8 cellular contexts compared by ENCODE assay signal in genomic region chr17:76696763-76697701, GRCh38. TPM values are rescaled to one million over a fixed set of nuclear protein-coding genes. Genes with fewer than 3 reads are reported as not detected.
A peak's percentile ranks its signal among the peaks of the same experiment; 100 is the strongest.
DNase-seq lines count a peak whose midpoint lies in the region; ATAC-seq and TF ChIP-seq lines count a peak whose summit lies in the region.

No MANE protein-coding gene starts in this region.

- ATAC-seq in heart left ventricle, result peak in 3 of 4 donors; percentile 47 to 59 (median 47)
- peak; percentile 53 for ATAC-seq in stimulated activated effector memory CD8-positive, alpha-beta T cell treated with anti-CD3 and anti-CD28 coated beads, Interleukin-12 subunit alpha, Interleukin-12 subunit beta, amount 100 ng/mL, for 72 hours
- no peak for ATAC-seq in stimulated activated naive CD8-positive, alpha-beta T cell treated with anti-CD3 and anti-CD28 coated beads, Interleukin-15, Interleukin-2, amounts not matched to agents 100 U/mL and 50 U/mL, for 24 hours
- no peak for ATAC-seq in T-cell (replicated peaks in 1 of 4)

- intact Hi-C loops in OCI-LY7 (cut with micrococcal nuclease; ENCODE audit: unreplicated experiment), result no loop called here
- intact Hi-C loops in heart left ventricle (cut with DNase I), result no loop called here
- intact Hi-C loops in posterior cingulate gyrus (cut with DNase I), result no loop called here

- H3K79me2 ChIP-seq in OCI-LY7 (ENCODE audit: insufficient read depth, low read depth, low read length), result no peaks in the 10 kb centered on the region

- no peaks in the 10 kb centered on the region for H3K9me2 ChIP-seq in OCI-LY7 (ENCODE audit: insufficient read depth, low read length)

- 36 to 66% (median 54%) methylated on average over 19 to 25 of the region's 25 CpGs for whole genome bisulfite sequencing in heart left ventricle, 4 donors

- peaks cover 4% of the 10 kb centered on the region for H3K36me3 Mint-ChIP-seq in stimulated activated effector memory CD8-positive, alpha-beta T cell treated with anti-CD3 and anti-CD28 coated beads, Interleukin-12 subunit alpha, Interleukin-12 subunit beta, amount 100 ng/mL, for 72 hours
- no peaks in the 10 kb centered on the region for H3K36me3 Mint-ChIP-seq in T-cell

- H3K36me3 ChIP-seq in OCI-LY7 (ENCODE audit: insufficient read depth, low read length) (no peaks in the 10 kb centered on the region), heart left ventricle (peaks cover 0 to 9% (median 0%) of the 10 kb centered on the region in 9 donors)

- H3K4me3 Mint-ChIP-seq in stimulated activated effector memory CD8-positive, alpha-beta T cell treated with anti-CD3 and anti-CD28 coated beads, Interleukin-12 subunit alpha, Interleukin-12 subunit beta, amount 100 ng/mL, for 72 hours, result no peak overlapping the region
- no peak overlapping the region for H3K4me3 Mint-ChIP-seq in T-cell

- peak; percentile 58 for DNase-seq in GM19240 (ENCODE audit: insufficient read length, low spot score)
- DNase-seq in OCI-LY7 (ENCODE audit: low spot score), result peak; percentile 29
- peak in 4 of 5 donors; percentile 65 to 87 (median 80) for DNase-seq in heart left ventricle
- no peak for DNase-seq in stimulated activated effector memory CD8-positive, alpha-beta T cell treated with anti-CD3 and anti-CD28 coated beads, Interleukin-12 subunit alpha, Interleukin-12 subunit beta, amount 100 ng/mL, for 72 hours (ENCODE audit: low spot score in 2 of 2)
- no peak for DNase-seq in stimulated activated naive CD8-positive, alpha-beta T cell treated with anti-CD3 and anti-CD28 coated beads, Interleukin-15, Interleukin-2, amounts not matched to agents 100 U/mL and 50 U/mL, for 24 hours
- no peak for DNase-seq in mesenteric fat pad (ENCODE audit: low spot score)
- no peak for DNase-seq in T-cell
- DNase-seq in posterior cingulate gyrus, result no peak

- no peaks in the 10 kb centered on the region for H3K27me3 Mint-ChIP-seq in T-cell

- H4K20me1 ChIP-seq in OCI-LY7 (ENCODE audit: insufficient read depth, low read length), result no peaks in the 10 kb centered on the region

- no peak overlapping the region for H3K4me2 ChIP-seq in OCI-LY7 (ENCODE audit: low read length)

- H3K27ac ChIP-seq in OCI-LY7 (ENCODE audit: low read depth, low read length, poor library complexity, severe bottlenecking), result no peak overlapping the region
- peak overlapping the region; percentile 80 to 99 (median 94) for H3K27ac ChIP-seq in heart left ventricle

- no TSS peak for BruUV-seq in OCI-LY7 (replicated peaks; lab: Mats Ljungman, UMichigan)

- no peaks in the 10 kb centered on the region for H3K27me3 ChIP-seq in heart left ventricle

- TF ChIP-seq POLR2A in heart left ventricle (IDR thresholded peaks at IDR 0.05), result peak in 1 of 2 donors; percentile 26

- H3K9me3 Mint-ChIP-seq in stimulated activated effector memory CD8-positive, alpha-beta T cell treated with anti-CD3 and anti-CD28 coated beads, Interleukin-12 subunit alpha, Interleukin-12 subunit beta, amount 100 ng/mL, for 72 hours, result no peaks in the 10 kb centered on the region
- no peaks in the 10 kb centered on the region for H3K9me3 Mint-ChIP-seq in T-cell

- H3K4me3 ChIP-seq in OCI-LY7 (ENCODE audit: low read depth, low read length, poor library complexity, severe bottlenecking) (no peak overlapping the region), heart left ventricle (peak overlapping the region in 1 of 12 donors; percentile 24)

- H3K4me1 ChIP-seq in OCI-LY7 (ENCODE audit: insufficient read depth, low read length, poor library complexity, severe bottlenecking) (peaks cover 14% of the 10 kb centered on the region), heart left ventricle (peaks cover 32 to 100% (median 86%) of the 10 kb centered on the region in 12 donors)

- POLR2A ChIA-PET in OCI-LY7 (lab: Charles Lee) (no interaction called here), T-cell (lab: Charles Lee) (no interaction called here)

- no peak overlapping the region for H2AFZ ChIP-seq in OCI-LY7 (ENCODE audit: low read length)

- H3K4me1 Mint-ChIP-seq in stimulated activated effector memory CD8-positive, alpha-beta T cell treated with anti-CD3 and anti-CD28 coated beads, Interleukin-12 subunit alpha, Interleukin-12 subunit beta, amount 100 ng/mL, for 72 hours, result peaks cover 47% of the 10 kb centered on the region
- peaks cover 0 to 18% (median 0%) of the 10 kb centered on the region in 3 donors for H3K4me1 Mint-ChIP-seq in T-cell

- CTCF ChIA-PET in OCI-LY7 (lab: Charles Lee; ENCODE audit: unreplicated experiment) (interaction anchor here (0.5 to 0.6 kb wide), 2 partner anchors 9 to 12 kb away, joined by 3 read pairs; no protein-coding TSS in a partner anchor), T-cell (lab: Charles Lee) (no interaction called here)

- no peak for TF ChIP-seq CTCF in OCI-LY7 (conservative IDR thresholded peaks at IDR 0.05; ENCODE audit: low read length)
- TF ChIP-seq CTCF in heart left ventricle (IDR thresholded peaks at IDR 0.05), result no peak

- H3K9me3 ChIP-seq in OCI-LY7 (ENCODE audit: low read length) (no peaks in the 10 kb centered on the region), heart left ventricle (no peaks in the 10 kb centered on the region)

- H3K27ac Mint-ChIP-seq in stimulated activated effector memory CD8-positive, alpha-beta T cell treated with anti-CD3 and anti-CD28 coated beads, Interleukin-12 subunit alpha, Interleukin-12 subunit beta, amount 100 ng/mL, for 72 hours, result peak overlapping the region; percentile 50
- H3K27ac Mint-ChIP-seq in T-cell, result no peak overlapping the region

RNA-seq across cellular contexts. Expression of gene MXRA7, which starts 13.7 kb away (rescaled TPM):
- total RNA-seq in OCI-LY7 (2014; rRNA removed; shearing (Covaris generic)), result 1.1 and 1.6 TPM in 2 replicates
- total RNA-seq in OCI-LY7 (2022) (4.9 and 5.3 TPM in 2 replicates), heart left ventricle (100 to 1,000 TPM; 270 to 539 (median 466) TPM), mesenteric fat pad (193 TPM), T-cell (10 to 100 TPM in 3 of 5 donors, 1 to 10 TPM in 2; 5.9 to 14.7 (median 13.5) TPM)
- polyA plus RNA-seq in heart left ventricle, result 100 to 1,000 TPM; 240 to 245 TPM

RNA-seq across cellular contexts. Expression of gene JMJD6, which starts 29.4 kb away (rescaled TPM):
- 39.9 and 41.2 TPM in 2 replicates for total RNA-seq in OCI-LY7 (2014; rRNA removed; shearing (Covaris generic))
- total RNA-seq in OCI-LY7 (2022) (46.0 and 71.2 TPM in 2 replicates), heart left ventricle (10 to 100 TPM; 32.4 to 67.0 (median 39.1) TPM), mesenteric fat pad (55.3 TPM), T-cell (100 to 1,000 TPM in 1 of 5 donors, 10 to 100 TPM in 4; 48.7 to 155 (median 56.6) TPM)
- 10 to 100 TPM; 30.1 to 75.6 TPM for polyA plus RNA-seq in heart left ventricle

RNA-seq across cellular contexts. Expression of gene METTL23, which starts 29.6 kb away (rescaled TPM):
- total RNA-seq in OCI-LY7 (2014; rRNA removed; shearing (Covaris generic)), result 91.8 and 93.7 TPM in 2 replicates
- total RNA-seq in OCI-LY7 (2022) (82.7 and 102 TPM in 2 replicates), heart left ventricle (10 to 100 TPM; 22.1 to 33.7 (median 24.0) TPM), mesenteric fat pad (32.2 TPM), T-cell (10 to 100 TPM; 46.9 to 70.1 (median 60.0) TPM)
- 10 to 100 TPM; 23.8 to 26.4 TPM for polyA plus RNA-seq in heart left ventricle

RNA-seq across cellular contexts. Expression of gene SRSF2, which starts 40.1 kb away (rescaled TPM):
- total RNA-seq in OCI-LY7 (2014; rRNA removed; shearing (Covaris generic)), result 1,143 and 2,207 TPM in 2 replicates
- total RNA-seq in OCI-LY7 (2022), result 619 and 683 TPM in 2 replicates
- total RNA-seq in heart left ventricle, result 100 to 1,000 TPM in 3 of 9 donors, 10 to 100 TPM in 6; 67.0 to 155 (median 79.5) TPM
- 10 to 100 TPM; 69.1 to 88.6 TPM for polyA plus RNA-seq in heart left ventricle
- 179 TPM for total RNA-seq in mesenteric fat pad
- total RNA-seq in T-cell, result 100 to 1,000 TPM; 349 to 413 (median 382) TPM

RNA-seq across cellular contexts. Expression of gene MFSD11, which starts 40.9 kb away (rescaled TPM):
- total RNA-seq in OCI-LY7 (2014; rRNA removed; shearing (Covaris generic)), result 52.6 and 55.1 TPM in 2 replicates
- total RNA-seq in OCI-LY7 (2022) (63.1 and 68.4 TPM in 2 replicates), heart left ventricle (10 to 100 TPM; 20.6 to 36.5 (median 27.9) TPM), mesenteric fat pad (23.2 TPM), T-cell (10 to 100 TPM; 30.5 to 41.5 (median 34.6) TPM)
- polyA plus RNA-seq in heart left ventricle, result 10 to 100 TPM; 14.3 to 14.7 TPM

Comparison
In these comparisons a context has a peak if more than half of its experiments do, and no peak if none do; other contexts are left out.
1. DNase-seq: peak in GM19240 (single experiment), OCI-LY7 (single experiment) and heart left ventricle (4 of 5); none in stimulated activated effector memory CD8-positive, alpha-beta T cell treated with anti-CD3 and anti-CD28 coated beads, Interleukin-12 subunit alpha, Interleukin-12 subunit beta, amount 100 ng/mL, for 72 hours (0 of 2), stimulated activated naive CD8-positive, alpha-beta T cell treated with anti-CD3 and anti-CD28 coated beads, Interleukin-15, Interleukin-2, amounts not matched to agents 100 U/mL and 50 U/mL, for 24 hours (single experiment), mesenteric fat pad (single experiment), T-cell (0 of 34) and posterior cingulate gyrus (0 of 10).
2. ATAC-seq: peak in heart left ventricle (3 of 4) and stimulated activated effector memory CD8-positive, alpha-beta T cell treated with anti-CD3 and anti-CD28 coated beads, Interleukin-12 subunit alpha, Interleukin-12 subunit beta, amount 100 ng/mL, for 72 hours (single experiment); none in stimulated activated naive CD8-positive, alpha-beta T cell treated with anti-CD3 and anti-CD28 coated beads, Interleukin-15, Interleukin-2, amounts not matched to agents 100 U/mL and 50 U/mL, for 24 hours (single experiment) and T-cell (0 of 4).
3. RNA of gene MXRA7, which starts 13.7 kb away (total RNA-seq): 270 to 539 TPM in heart left ventricle and 193 TPM in mesenteric fat pad (single experiment); 5.9 to 14.7 TPM in T-cell and 1.1 to 5.3 TPM in OCI-LY7; every median in the first group is over 10 times any median in the second.